25 cellular contexts compared by ENCODE assay signal in the genomic region with DNA sequence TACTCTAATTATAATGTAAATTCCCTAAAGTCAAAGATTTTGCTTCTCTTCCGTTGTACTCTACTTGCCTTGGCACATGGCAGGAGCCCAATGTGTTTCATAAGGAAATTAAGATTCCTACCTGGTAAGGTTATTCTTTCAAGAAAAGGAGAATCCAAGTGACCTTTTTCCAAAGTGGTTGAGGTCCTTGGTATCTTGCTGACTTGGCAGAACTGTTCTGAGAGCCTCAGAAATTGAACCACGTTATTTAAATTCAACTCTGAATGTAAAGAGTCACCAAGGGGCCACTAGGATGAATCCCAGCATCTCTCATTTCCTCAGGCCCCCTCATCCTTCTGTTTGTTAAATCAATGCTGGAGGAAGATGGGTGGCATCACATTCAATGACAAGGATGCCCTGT.
DNase-seq lines count a peak whose midpoint lies in the region; ATAC-seq, FAIRE-seq and TF ChIP-seq lines count a peak whose summit lies in the region.
"Had no signal": no experiment of that assay in that cellular context is flagged by ENCODE, and none has a peak within 500 bp of the region (broad histone marks: within the 10 kb centered on the region; RNA-seq: fewer than 3 reads in every experiment).

No MANE protein-coding gene starts in this region.

- H3K9ac ChIP-seq in HepG2 (ENCODE audit: insufficient read depth, low read depth, low read length): no peak overlapping the region
- H3K9ac ChIP-seq in K562 (ENCODE audit: insufficient read depth in 1 of 2, low read depth in 2 of 2, low read length in 2 of 2): no peak overlapping the region
- H3K9ac ChIP-seq: BLaER1 had no signal

- TF ChIP-seq CTCF in HepG2 (CRISPR knock-in tag; IDR thresholded peaks at IDR 0.05) (no peak), right lobe of liver (IDR thresholded peaks at IDR 0.05) (no peak), VCaP (conservative IDR thresholded peaks at IDR 0.05) (no peak), K562 (IDR thresholded peaks at IDR 0.05 in 2 of 3, conservative IDR thresholded peaks at IDR 0.05 in 1 of 3; ENCODE audit: insufficient read depth in 2 of 3, low read depth in 1 of 3, low read length in 3 of 3) (no peak)

- no peaks in the 10 kb centered on the region for H3K79me2 ChIP-seq in HepG2 (ENCODE audit: insufficient read depth, low read length)
- no peaks in the 10 kb centered on the region for H3K79me2 ChIP-seq in K562 (ENCODE audit: control insufficient read depth, insufficient read depth, low read length)

- no peak for DNase-seq in HepG2 (ENCODE audit: low spot score)
- no peak for DNase-seq in right lobe of liver
- no peak for DNase-seq in K562 (ENCODE audit: extremely low read depth in 1 of 4, low spot score in 3 of 4)
- no peak for DNase-seq in Right ventricle myocardium inferior (ENCODE audit: missing footprints)
- no peak for DNase-seq in caudate nucleus (lab: John Stamatoyannopoulos, UW)
- DNase-seq: ACHN; BE2C; C1 segment of cervical spinal cord; CD4-positive, alpha-beta memory T cell; CD4-positive, CD25-positive, alpha-beta regulatory T cell; CD8-positive, alpha-beta memory T cell; COR-L47; DMS 273 treated with DMSO at 0.1 percent for 48 hours; DMS153; DMS53; DMS79; DND-41; EL; GDM1 had no signal

- H2AFZ ChIP-seq in HepG2 (ENCODE audit: low read length) (no peak overlapping the region), K562 (ENCODE audit: low read depth, low read length) (no peak overlapping the region)

- H4K20me1 ChIP-seq in HepG2 (ENCODE audit: insufficient read depth, low read length) (no peaks in the 10 kb centered on the region), K562 (replicated peaks; ENCODE audit: control insufficient read depth, insufficient read depth, low read length) (no peaks in the 10 kb centered on the region)
- H4K20me1 ChIP-seq: BLaER1 had no signal

- H3K4me2 ChIP-seq in HepG2 (ENCODE audit: low read depth, low read length) (no peak overlapping the region), K562 (ENCODE audit: insufficient read depth, low read length) (no peak overlapping the region)
- H3K4me2 ChIP-seq: BLaER1 had no signal

- no TSS peak for BruUV-seq in HepG2 (replicated peaks; lab: Mats Ljungman, UMichigan)
- BruUV-seq in K562 (replicated peaks; lab: Mats Ljungman, UMichigan): no TSS peak

- H3K27me3 ChIP-seq in HepG2 (ENCODE audit: control insufficient read depth in 1 of 2, insufficient read depth in 2 of 2, low read length in 2 of 2) (no peaks in the 10 kb centered on the region), right lobe of liver (no peaks in the 10 kb centered on the region), K562 (ENCODE audit: control insufficient read depth in 2 of 2, insufficient read depth in 2 of 2, low read length in 2 of 2) (no peaks in the 10 kb centered on the region)
- H3K27me3 ChIP-seq: BE2C, BLaER1 had no signal

- H3K36me3 ChIP-seq in HepG2 (replicated peaks in 1 of 2; ENCODE audit: control insufficient read depth in 1 of 2, insufficient read depth in 2 of 2, low read length in 2 of 2) (no peaks in the 10 kb centered on the region), right lobe of liver (no peaks in the 10 kb centered on the region), K562 (ENCODE audit: control insufficient read depth, insufficient read depth, low read length) (no peaks in the 10 kb centered on the region)
- H3K36me3 ChIP-seq: BE2C, BLaER1 had no signal

- H3K4me1 ChIP-seq in HepG2 (ENCODE audit: insufficient read depth, low read length) (no peaks in the 10 kb centered on the region), right lobe of liver (no peaks in the 10 kb centered on the region), K562 (replicated peaks in 1 of 2; ENCODE audit: control insufficient read depth in 2 of 2, insufficient read depth in 2 of 2, low read length in 2 of 2) (no peaks in the 10 kb centered on the region)
- H3K4me1 ChIP-seq: BE2C, BLaER1 had no signal

- H3K4me3 ChIP-seq in HepG2 (replicated peaks in 1 of 3; ENCODE audit: insufficient read depth in 1 of 3, low read depth in 2 of 3, low read length in 3 of 3) (no peak overlapping the region), right lobe of liver (no peak overlapping the region), K562 (no peak overlapping the region)
- H3K4me3 ChIP-seq: BLaER1, GM12878 had no signal

- no peaks in the 10 kb centered on the region for H3K9me3 ChIP-seq in HepG2 (ENCODE audit: low read length)
- no peaks in the 10 kb centered on the region for H3K9me3 ChIP-seq in right lobe of liver
- no peaks in the 10 kb centered on the region for H3K9me3 ChIP-seq in K562 (replicated peaks; ENCODE audit: control insufficient read depth, insufficient read depth, low read depth, low read length)
- H3K9me3 ChIP-seq: BE2C, BLaER1 had no signal

- TF ChIP-seq RAD21 in HepG2 (CRISPR knock-in tag; IDR thresholded peaks at IDR 0.05) (no peak), K562 (CRISPR knock-in tag; conservative IDR thresholded peaks at IDR 0.05 in 1 of 2, IDR thresholded peaks at IDR 0.05 in 1 of 2) (no peak)

- CTCF ChIA-PET in HepG2 (lab: Yijun Ruan, JAX; ENCODE audit: low intra/inter-chr PET ratio, low total read pairs) (no interaction called here), K562 (lab: Yijun Ruan, JAX; ENCODE audit: low intra/inter-chr PET ratio) (no interaction called here)

- in situ Hi-C loops in HepG2 (cut with HindIII; ENCODE audit: extremely low pct_ligation_motif_present, low pct_unique_long_range_greater_than_20kb) (no loop called here), K562 (cut with MboI) (no loop called here)

- intact Hi-C loops in HepG2 (cut with micrococcal nuclease; ENCODE audit: unreplicated experiment): no loop called here
- intact Hi-C loops in right lobe of liver (cut with DNase I): no loop called here
- intact Hi-C loops in K562 (cut with micrococcal nuclease): no loop called here
- intact Hi-C loops in Right ventricle myocardium inferior (cut with DNase I): no loop called here

- POLR2A ChIA-PET in HepG2 (lab: Yijun Ruan, JAX) (no interaction called here), K562 (lab: Yijun Ruan, JAX) (no interaction called here)

- TF ChIP-seq POLR2A in HepG2 (IDR thresholded peaks at IDR 0.05; ENCODE audit: insufficient read depth in 1 of 2, low read depth in 2 of 2, low read length in 2 of 2): no peak
- TF ChIP-seq POLR2A in right lobe of liver (IDR thresholded peaks at IDR 0.05): no peak
- no peak for TF ChIP-seq POLR2A in K562 (conservative IDR thresholded peaks at IDR 0.05)

- H3K9me1 ChIP-seq in K562 (ENCODE audit: control insufficient read depth, insufficient read depth, low read length): no peaks in the 10 kb centered on the region

- ATAC-seq in HepG2 (no peak), right lobe of liver (no peak), K562 (no peak), Right ventricle myocardium inferior (no peak)
- ATAC-seq: GM12878 had no signal

- FAIRE-seq in HepG2 (lab: Jason Lieb, UNC) (no peak), K562 (lab: Jason Lieb, UNC) (no peak)
- FAIRE-seq: GM12878, GM12892, GM18507 had no signal

- TF ChIP-seq EP300 in HepG2 (IDR thresholded peaks at IDR 0.05; ENCODE audit: low read depth in 2 of 2, low read length in 2 of 2): no peak
- TF ChIP-seq EP300 in HepG2 (CRISPR knock-in tag; IDR thresholded peaks at IDR 0.05; ENCODE audit: borderline replicate concordance): no peak
- TF ChIP-seq EP300 in K562 (IDR thresholded peaks at IDR 0.05; ENCODE audit: low read length): no peak

- H3K27ac ChIP-seq in HepG2 (ENCODE audit: extremely low read length, insufficient read depth, low read length) (no peak overlapping the region), right lobe of liver (no peak overlapping the region), VCaP (peak overlapping the region; percentile 85), K562 (ENCODE audit: extremely low read depth, low read depth, low read length) (no peak overlapping the region), caudate nucleus (ENCODE audit: low read depth, low read length) (no peak overlapping the region)
- H3K27ac ChIP-seq: 22Rv1, BLaER1 had no signal

- 0% methylated on average over 2 of the region's 2 CpGs for WGBS in HepG2 (ENCODE audit: low lambda C conversion rate)
- 20% methylated on average over 2 of the region's 2 CpGs for WGBS in right lobe of liver (ENCODE audit: insufficient coverage, low coverage, low lambda C conversion rate, missing lambda C conversion rate)
- 9% methylated on average over 2 of the region's 2 CpGs for WGBS in K562 (ENCODE audit: insufficient coverage, low coverage, missing lambda C conversion rate)

TF ChIP-seq in HepG2, 621 proteins besides CTCF, POLR2A, EP300 and RAD21 (continues in another document):
- no peak for TF ChIP-seq ZNF180 (CRISPR knock-in tag; IDR thresholded peaks at IDR 0.05; ENCODE audit: borderline replicate concordance, low read depth)
- TF ChIP-seq ARNT2 (CRISPR knock-in tag; IDR thresholded peaks at IDR 0.05; ENCODE audit: low read depth): no peak
- peak; percentile 61 for TF ChIP-seq MAFF (IDR thresholded peaks at IDR 0.05; ENCODE audit: low read depth, low read length)
- no peak for TF ChIP-seq FOXK1 (CRISPR knock-in tag; IDR thresholded peaks at IDR 0.05; ENCODE audit: borderline replicate concordance, low read depth)
- TF ChIP-seq KAT2B (IDR thresholded peaks at IDR 0.05; ENCODE audit: borderline replicate concordance, low read depth, low read length): no peak

TF ChIP-seq in K562, 482 proteins besides CTCF, POLR2A, EP300 and RAD21:
- 0 out of 2 replicates have a peak, but pooled peaks have one; percentile 10 for TF ChIP-seq MAFK (IDR thresholded peaks at IDR 0.05; ENCODE audit: low read length)
- TF ChIP-seq HDAC3 (IDR thresholded peaks at IDR 0.05; ENCODE audit: borderline replicate concordance, partially characterized antibody): no peak
- TF ChIP-seq, protein P1, sequence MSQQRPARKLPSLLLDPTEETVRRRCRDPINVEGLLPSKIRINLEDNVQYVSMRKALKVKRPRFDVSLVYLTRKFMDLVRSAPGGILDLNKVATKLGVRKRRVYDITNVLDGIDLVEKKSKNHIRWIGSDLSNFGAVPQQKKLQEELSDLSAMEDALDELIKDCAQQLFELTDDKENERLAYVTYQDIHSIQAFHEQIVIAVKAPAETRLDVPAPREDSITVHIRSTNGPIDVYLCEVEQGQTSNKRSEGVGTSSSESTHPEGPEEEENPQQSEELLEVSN (IDR thresholded peaks at IDR 0.05; ENCODE audit: borderline replicate concordance in 1 of 2, extremely low read depth in 1 of 2, insufficient read depth in 1 of 2, insufficient read length in 1 of 2, low read depth in 1 of 2, low read length in 1 of 2, poor library complexity in 1 of 2, severe bottlenecking in 1 of 2): no peak
- no peak for TF ChIP-seq GABPB1 (CRISPR knock-in tag; IDR thresholded peaks at IDR 0.05)
- TF ChIP-seq HEY1 (CRISPR knock-in tag; IDR thresholded peaks at IDR 0.05; ENCODE audit: borderline replicate concordance): no peak
TF ChIP-seq in K562: peak in this region for 1.

Comparison
In these comparisons a context has a peak if more than half of its experiments do, and no peak if none do; other contexts are left out.
1. Of the 241 proteins assayed by ChIP-seq in both HepG2 and K562: peak only in HepG2: MAFF; only in K562: none; in both: MAFK; in neither: 239.